In the genomic region with DNA sequence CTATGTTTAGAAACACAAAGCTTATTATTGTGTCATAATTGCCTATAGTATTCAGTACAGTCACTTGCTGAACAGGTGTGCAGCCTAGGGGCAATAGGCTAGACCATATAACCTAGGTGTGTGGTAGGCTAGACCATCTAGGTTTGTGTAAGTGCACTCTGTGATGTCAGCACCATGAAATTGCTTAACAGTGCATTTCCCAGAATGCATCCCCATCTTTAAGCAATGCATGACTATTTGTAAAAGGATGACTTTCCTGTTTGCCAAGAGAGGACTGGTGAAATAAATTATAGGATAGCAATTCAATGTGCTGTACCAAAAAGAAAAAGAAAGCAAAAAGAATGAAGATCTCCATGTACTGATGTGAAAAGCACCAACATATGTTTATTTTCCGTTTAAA, we compare ENCODE assay signal across 22 cellular contexts.
"Had no signal": no experiment of that assay in that cellular context is flagged by ENCODE, and none has a peak within 500 bp of the region (broad histone marks: within the 10 kb centered on the region; RNA-seq: fewer than 3 reads in every experiment).

No MANE protein-coding gene starts in this region.

- ATAC-seq: foreskin keratinocyte; heart left ventricle; stimulated activated naive CD8-positive, alpha-beta T cell treated with anti-CD3 and anti-CD28 coated beads, Interleukin-15, Interleukin-2, amounts not matched to agents 100 U/mL and 50 U/mL, for 24 hours had no signal

- H3K36me3 ChIP-seq: breast epithelium, heart left ventricle, ovary, right lobe of liver, thoracic aorta, uterus had no signal

- H3K27me3 ChIP-seq: breast epithelium, foreskin keratinocyte, heart left ventricle, ovary, right lobe of liver, uterus had no signal

- H3K27ac ChIP-seq: breast epithelium, foreskin keratinocyte, heart left ventricle, ovary, right lobe of liver, thoracic aorta, uterus, VCaP had no signal

- H3K9me3 ChIP-seq: breast epithelium, ovary, right lobe of liver, thoracic aorta, uterus had no signal

- H3K4me1 ChIP-seq: breast epithelium, foreskin keratinocyte, heart left ventricle, right lobe of liver, uterus had no signal

- DNase-seq: activated CD4-positive, alpha-beta T cell treated with anti-CD3 and anti-CD28 coated beads for 4 hours; activated CD4-positive, alpha-beta T cell treated with anti-CD3 and anti-CD28 coated beads, Interleukin-2, amount 50 U/mL, for 4 hours; activated CD8-positive, alpha-beta memory T cell treated with anti-CD3 and anti-CD28 coated beads for 24 hours; activated effector memory CD4-positive, alpha-beta T cell treated with anti-CD3 and anti-CD28 coated beads, Interleukin-2, amount 50 U/mL, for 16 hours; activated naive CD4-positive, alpha-beta T cell treated with anti-CD3 and anti-CD28 coated beads, Interleukin-2, amount 10 ng/mL, durations not matched to agents 7 days and 5 days; amygdala; central memory CD4-positive, alpha-beta T cell; heart left ventricle; hypothalamus; immature natural killer cell; naive B cell; ovary; right lobe of liver; stimulated activated CD4-positive, alpha-beta T cell treated with anti-CD3 and anti-CD28 coated beads, Interleukin-2, amount 100 ng/mL, for 48 hours; stimulated activated naive CD8-positive, alpha-beta T cell treated with anti-CD3 and anti-CD28 coated beads, Interleukin-15, Interleukin-2, amounts not matched to agents 100 U/mL and 50 U/mL, for 24 hours; trophoblast cell; uterus had no signal

- H3K4me3 ChIP-seq: breast epithelium, heart left ventricle, ovary, right lobe of liver, thoracic aorta, uterus had no signal

- FAIRE-seq: endothelial cell of umbilical vein had no signal
